23 cellular contexts compared by ENCODE assay signal in the genomic region with DNA sequence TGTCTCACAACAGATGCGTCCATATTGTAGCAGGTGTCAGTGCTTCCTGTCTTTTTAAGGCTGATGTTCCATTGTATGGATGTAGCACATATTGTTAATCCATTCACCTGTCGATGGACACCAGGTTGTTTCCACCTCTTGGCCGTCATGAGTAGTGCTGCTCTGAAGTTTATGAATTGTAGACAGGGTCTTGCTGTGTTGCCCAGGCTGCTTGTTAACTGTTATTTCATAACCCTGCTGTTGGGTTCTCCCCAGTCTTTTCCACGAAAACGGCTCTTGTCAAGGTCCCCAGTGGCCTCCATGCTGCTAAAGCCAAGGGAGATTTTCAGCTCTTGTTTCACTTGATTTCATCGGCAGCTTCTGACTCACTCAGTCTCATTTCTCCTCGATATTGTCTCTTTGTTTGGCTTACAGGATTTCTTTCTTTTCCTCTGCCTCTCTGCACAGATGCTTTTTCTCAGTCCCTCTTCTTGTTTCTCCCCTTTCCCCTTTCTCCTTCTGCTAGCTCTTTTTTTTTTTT. TPM values are rescaled to one million over a fixed set of nuclear protein-coding genes. Genes with fewer than 3 reads are reported as not detected.
"Had no signal": no experiment of that assay in that cellular context is flagged by ENCODE, and none has a peak within 500 bp of the region (broad histone marks: within the 10 kb centered on the region; RNA-seq: fewer than 3 reads in every experiment).

No MANE protein-coding gene starts in this region.

- H3K4me3 ChIP-seq: coronary artery, suprapubic skin had no signal

- H3K9me3 Mint-ChIP-seq: activated CD4-positive, alpha-beta T cell treated with anti-CD3 and anti-CD28 coated beads, Interleukin-2, amount 10 ng/mL, durations not matched to agents 24 days and 14 days; activated naive CD4-positive, alpha-beta T cell treated with anti-CD3 and anti-CD28 coated beads, Interleukin-2, amount 10 ng/mL, durations not matched to agents 7 days and 5 days; activated naive CD8-positive, alpha-beta T cell treated with anti-CD3 and anti-CD28 coated beads, Interleukin-2, amount 50 U/mL, for 24 hours; activated T-cell treated with anti-CD3 and anti-CD28 coated beads, Interleukin-2, amount 50 U/mL, for 4 hours; memory B cell; T-cell had no signal

- FAIRE-seq: endometrium had no signal

- H3K36me3 Mint-ChIP-seq: activated naive CD4-positive, alpha-beta T cell treated with anti-CD3 and anti-CD28 coated beads, Interleukin-2, amount 10 ng/mL, durations not matched to agents 7 days and 5 days; brain; T-cell had no signal

- H3K9me3 ChIP-seq: suprapubic skin had no signal

- H3K36me3 ChIP-seq: suprapubic skin had no signal

- H3K27me3 ChIP-seq: suprapubic skin had no signal

- H3K4me1 Mint-ChIP-seq: brain, memory B cell had no signal

- H3K27ac Mint-ChIP-seq: activated CD4-positive, alpha-beta T cell treated with anti-CD3 and anti-CD28 coated beads, Interleukin-2, amount 10 ng/mL, durations not matched to agents 24 days and 14 days; activated CD8-positive, alpha-beta T cell treated with anti-CD3 and anti-CD28 coated beads, Interleukin-2, amount 10 ng/mL, durations not matched to agents 7 days and 5 days; activated naive CD4-positive, alpha-beta T cell treated with anti-CD3 and anti-CD28 coated beads, Interleukin-2, amount 10 ng/mL, durations not matched to agents 7 days and 5 days; activated naive CD8-positive, alpha-beta T cell treated with anti-CD3 and anti-CD28 coated beads, Interleukin-2, amount 50 U/mL, for 24 hours; memory B cell; T-cell had no signal

- H3K4me3 Mint-ChIP-seq: activated CD4-positive, alpha-beta T cell treated with anti-CD3 and anti-CD28 coated beads, Interleukin-2, amount 10 ng/mL, durations not matched to agents 24 days and 14 days; activated CD8-positive, alpha-beta T cell treated with anti-CD3 and anti-CD28 coated beads, Interleukin-2, amount 10 ng/mL, durations not matched to agents 7 days and 5 days; activated naive CD4-positive, alpha-beta T cell treated with anti-CD3 and anti-CD28 coated beads, Interleukin-2, amount 10 ng/mL, durations not matched to agents 7 days and 5 days; activated naive CD8-positive, alpha-beta T cell treated with anti-CD3 and anti-CD28 coated beads, Interleukin-2, amount 50 U/mL, for 24 hours; activated T-cell treated with anti-CD3 and anti-CD28 coated beads, Interleukin-2, amount 50 U/mL, for 4 hours; brain; memory B cell; T-cell had no signal

- H3K27ac ChIP-seq: coronary artery, suprapubic skin had no signal

- DNase-seq: activated CD4-positive, alpha-beta T cell treated with anti-CD3 and anti-CD28 coated beads, Interleukin-2, amount 10 ng/mL, durations not matched to agents 24 days and 14 days; activated CD4-positive, CD25-positive, alpha-beta regulatory T cell; activated CD8-positive, alpha-beta T cell treated with anti-CD3 and anti-CD28 coated beads, Interleukin-2, amount 10 ng/mL, durations not matched to agents 7 days and 5 days; activated effector memory CD4-positive, alpha-beta T cell treated with Interleukin-2 at 50 U/mL for 16 hours; activated naive CD4-positive, alpha-beta T cell treated with anti-CD3 and anti-CD28 coated beads, Interleukin-2, amount 10 ng/mL, durations not matched to agents 7 days and 5 days; activated naive CD8-positive, alpha-beta T cell treated with anti-CD3 and anti-CD28 coated beads, Interleukin-2, amount 50 U/mL, for 24 hours; activated T-cell treated with anti-CD3 and anti-CD28 coated beads, Interleukin-2, amount 50 U/mL, for 4 hours; anterior cingulate cortex; central memory CD4-positive, alpha-beta T cell; occipital lobe; retina; stimulated activated CD4-positive, alpha-beta T cell treated with anti-CD3 and anti-CD28 coated beads, Interleukin-12 subunit alpha, Interleukin-12 subunit beta, amount 100 ng/mL, for 4 hours; stimulated activated CD4-positive, alpha-beta T cell treated with anti-CD3 and anti-CD28 coated beads, Interleukin-1b, Interleukin-23, amount 100 ng/mL, for 48 hours; stimulated activated CD8-positive, alpha-beta memory T cell treated with anti-CD3 and anti-CD28 coated beads, Interleukin-4, amount 100 ng/mL, for 48 hours; stimulated activated naive CD4-positive, alpha-beta T cell treated with Interleukin-2 at 50 U/mL for 16 hours; T-cell; trophoblast cell had no signal

RNA-seq across cellular contexts. Expression of gene PSD2, which starts 12.1 kb away (rescaled TPM):
- total RNA-seq: activated CD4-positive, alpha-beta T cell treated with anti-CD3 and anti-CD28 coated beads, Interleukin-2, amount 10 ng/mL, durations not matched to agents 24 days and 14 days; activated CD8-positive, alpha-beta T cell treated with anti-CD3 and anti-CD28 coated beads, Interleukin-2, amount 10 ng/mL, durations not matched to agents 7 days and 5 days; activated T-cell treated with anti-CD3 and anti-CD28 coated beads, Interleukin-2, amount 50 U/mL, for 4 hours; fibroblast of villous mesenchyme had no signal
